In the genomic region with DNA sequence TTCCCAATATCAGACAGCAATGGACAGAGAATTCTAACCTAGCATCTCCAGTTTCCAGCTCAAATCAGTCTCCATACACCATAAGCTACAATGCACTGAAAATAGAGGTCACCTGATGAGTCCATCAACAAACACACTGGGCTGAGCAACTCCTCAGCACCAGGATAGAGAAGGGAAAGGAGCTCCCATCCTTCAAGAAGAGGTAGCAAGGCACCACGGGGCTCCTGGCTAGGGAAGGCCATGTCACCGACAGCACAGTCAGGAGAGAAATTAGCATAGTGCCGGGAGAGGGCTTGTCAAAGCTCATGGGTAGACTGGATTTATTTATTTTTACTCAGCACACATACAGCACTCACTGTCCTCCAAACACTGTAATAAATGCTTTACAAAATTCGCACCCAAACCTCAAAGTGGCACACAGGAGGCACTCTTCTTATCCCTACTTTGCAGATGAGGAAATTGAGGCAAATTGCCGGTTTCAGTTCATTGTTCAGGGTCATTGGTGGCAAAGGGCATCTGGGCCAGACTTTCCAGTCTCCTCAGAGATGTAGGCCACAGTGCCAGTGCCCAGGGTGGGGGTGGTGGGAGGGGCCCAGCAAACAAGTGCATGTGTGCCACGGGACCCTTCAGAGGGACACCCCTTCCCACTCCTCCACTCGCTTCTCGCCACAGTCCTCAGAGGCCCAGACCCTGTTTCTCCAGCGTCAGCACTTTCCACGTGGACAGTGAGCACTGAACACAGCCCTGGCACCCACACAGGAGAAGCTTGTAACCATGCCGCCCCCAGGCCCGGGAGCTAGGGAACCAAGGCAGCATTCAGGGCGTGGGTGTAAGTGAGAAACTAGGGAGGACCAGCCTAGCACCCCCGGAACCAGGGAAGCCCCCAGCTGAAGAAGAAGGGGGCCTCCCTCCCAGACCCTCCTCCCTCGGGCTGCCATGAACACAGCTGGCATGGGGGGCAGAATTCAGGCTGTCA, we compare ENCODE assay signal across 26 cellular contexts.
"Had no signal": no experiment of that assay in that cellular context is flagged by ENCODE, and none has a peak within 500 bp of the region (broad histone marks: within the 10 kb centered on the region; RNA-seq: fewer than 3 reads in every experiment).

No MANE protein-coding gene starts in this region.

- H3K36me3 ChIP-seq: colonic mucosa, gastrocnemius medialis, spleen, tibial artery had no signal

- H3K9me3 Mint-ChIP-seq: central memory CD8-positive, alpha-beta T cell; endodermal cell; mesothelial cell of epicardium; natural killer cell treated with Interleukin-12 subunit alpha and Interleukin-12 subunit beta and Interleukin-15 and Interleukin-18, amount 100 ng/mL, for 72 hours; neural crest cell; type B pancreatic cell had no signal

- H3K27me3 Mint-ChIP-seq: central memory CD8-positive, alpha-beta T cell had no signal

- H3K4me1 ChIP-seq: colonic mucosa, gastrocnemius medialis, psoas muscle, spleen, testis, tibial artery had no signal

- H3K4me2 ChIP-seq: hepatocyte had no signal

- H3K4me3 Mint-ChIP-seq: central memory CD8-positive, alpha-beta T cell; endodermal cell; memory B cell; mesothelial cell of epicardium; naive B cell; natural killer cell treated with Interleukin-12 subunit alpha and Interleukin-12 subunit beta and Interleukin-15 and Interleukin-18, amount 100 ng/mL, for 72 hours; neural crest cell; stimulated activated memory B cell treated with anti-CD40 and anti-IgM and Interleukin-4, amounts not matched to agents 10 μg/mL and 1 μg/mL and 100 μg/mL, for 72 hours; type B pancreatic cell had no signal

- H3K4me1 Mint-ChIP-seq: memory B cell; mesothelial cell of epicardium; neural crest cell; stimulated activated memory B cell treated with anti-CD40 and anti-IgM and Interleukin-4, amounts not matched to agents 10 μg/mL and 1 μg/mL and 100 μg/mL, for 72 hours had no signal

- H3K36me3 Mint-ChIP-seq: memory B cell; mesothelial cell of epicardium; natural killer cell treated with Interleukin-12 subunit alpha and Interleukin-12 subunit beta and Interleukin-15 and Interleukin-18, amount 100 ng/mL, for 72 hours; stimulated activated memory B cell treated with anti-CD40 and anti-IgM and Interleukin-4, amounts not matched to agents 10 μg/mL and 1 μg/mL and 100 μg/mL, for 72 hours; type B pancreatic cell had no signal

- H3K4me3 ChIP-seq: colonic mucosa, gastrocnemius medialis, hepatocyte, lung, mucosa of descending colon, psoas muscle, skin epidermis, spleen, testis, tibial artery had no signal

- H2AFZ ChIP-seq: hepatocyte had no signal

- H3K27me3 ChIP-seq: colonic mucosa, hepatocyte, testis, tibial artery had no signal

- H3K79me2 ChIP-seq: hepatocyte had no signal

- H3K27ac Mint-ChIP-seq: endodermal cell; memory B cell; mesothelial cell of epicardium; natural killer cell treated with Interleukin-12 subunit alpha and Interleukin-12 subunit beta and Interleukin-15 and Interleukin-18, amount 100 ng/mL, for 72 hours; stimulated activated memory B cell treated with anti-CD40 and anti-IgM and Interleukin-4, amounts not matched to agents 10 μg/mL and 1 μg/mL and 100 μg/mL, for 72 hours; type B pancreatic cell had no signal

- DNase-seq: colonic mucosa; effector CD8-positive, alpha-beta T cell; endodermal cell; foreskin fibroblast; gastrocnemius medialis; mucosa of descending colon; naive B cell; psoas muscle; right cardiac atrium; spleen; stimulated activated CD4-positive, alpha-beta T cell treated with anti-CD3 and anti-CD28 coated beads, Interleukin-4, amount 100 ng/mL, for 4 hours; stimulated activated naive CD8-positive, alpha-beta T cell treated with anti-CD3 and anti-CD28 coated beads, Interleukin-15, Interleukin-2, amounts not matched to agents 100 U/mL and 50 U/mL, for 24 hours; substantia nigra; testis; tibial artery had no signal

- H3K27ac ChIP-seq: colonic mucosa, epithelial cell of prostate, gastrocnemius medialis, hepatocyte, psoas muscle, skin epidermis, spleen, testis, tibial artery had no signal

- H3K9me3 ChIP-seq: colonic mucosa, gastrocnemius medialis, mucosa of descending colon, psoas muscle, spleen, testis, tibial artery had no signal
